Comparison of ENCODE assay signal across 12 cellular contexts in the genomic region with DNA sequence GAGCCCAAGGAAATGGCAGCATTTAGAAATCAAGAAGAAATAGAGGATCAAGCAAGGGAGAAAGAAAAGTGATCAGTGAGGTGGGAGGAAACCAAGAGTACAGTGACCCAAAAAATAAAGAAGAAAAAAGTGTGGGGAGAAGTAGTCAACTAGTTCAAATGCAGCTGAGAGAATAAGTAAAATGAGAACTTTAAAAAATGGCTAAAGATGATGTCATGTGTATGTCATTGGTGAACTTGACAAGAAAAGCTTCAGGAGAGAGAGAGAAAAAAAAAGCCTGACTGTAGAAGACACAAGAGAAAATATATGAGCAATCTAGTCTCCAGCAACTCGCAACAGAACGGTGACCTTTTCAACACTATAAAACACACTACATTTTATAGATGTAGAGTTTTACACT. TPM values are rescaled to one million over a fixed set of nuclear protein-coding genes. Genes with fewer than 3 reads are reported as not detected.
"Had no signal": no experiment of that assay in that cellular context is flagged by ENCODE, and none has a peak within 500 bp of the region (broad histone marks: within the 10 kb centered on the region; RNA-seq: fewer than 3 reads in every experiment).

No MANE protein-coding gene starts in this region.

- H3K9ac ChIP-seq: GM23248 had no signal

- H3K4me1 ChIP-seq: HAP-1 had no signal

- H3K36me3 ChIP-seq: HAP-1 had no signal

- H3K9me3 ChIP-seq: HAP-1 had no signal

- H3K27ac ChIP-seq: GM23248 had no signal

- DNase-seq: GM23248, GOT3, H7, H9, HCEC 1CT, HFFc6 had no signal

- H3K4me2 ChIP-seq: GM23338 had no signal

- H2AFZ ChIP-seq: GM23248, GM23338 had no signal

- H3K4me3 ChIP-seq: GM23248, GM23338, HAP-1 had no signal

- FAIRE-seq: H1, H54 had no signal

- ATAC-seq: GM23338, HCT116 had no signal

RNA-seq across cellular contexts. Expression of gene GPR6, which starts 6.3 kb away (rescaled TPM):
- total RNA-seq: GM23248, H4, HFFc6 had no signal
- polyA plus RNA-seq: GM23248, GM23338 had no signal
